10 cellular contexts compared by ENCODE assay signal in the genomic region with DNA sequence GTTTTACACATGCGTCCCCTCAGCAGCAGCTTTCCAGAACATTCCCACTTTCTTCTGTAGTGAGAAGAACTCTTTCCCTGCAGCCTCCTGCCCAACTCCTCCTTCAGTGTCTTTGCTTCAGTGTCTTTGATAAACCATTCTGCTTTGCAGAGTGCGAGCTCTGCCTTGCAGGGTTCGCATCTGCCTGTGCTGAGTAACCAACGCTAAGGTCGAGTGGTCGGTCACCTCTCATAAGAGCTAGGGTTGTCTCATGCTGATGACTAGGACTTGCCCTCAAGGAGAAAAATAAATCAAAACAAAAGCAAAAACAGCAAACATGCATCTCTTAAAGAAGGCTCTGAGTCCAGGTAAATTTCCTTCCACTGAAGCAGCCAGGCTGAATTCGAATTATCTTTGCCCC. TPM values are rescaled to one million over a fixed set of nuclear protein-coding genes. Genes with fewer than 3 reads are reported as not detected.
"Had no signal": no experiment of that assay in that cellular context is flagged by ENCODE, and none has a peak within 500 bp of the region (broad histone marks: within the 10 kb centered on the region; RNA-seq: fewer than 3 reads in every experiment).

No MANE protein-coding gene starts in this region.

- H3K9me3 ChIP-seq: HAP-1 had no signal

- H2AFZ ChIP-seq: GM23248 had no signal

- H3K27ac Mint-ChIP-seq: HFFc6 had no signal

- H3K27ac ChIP-seq: GM23248, HL-60 had no signal

- ATAC-seq: HCT116, K562 had no signal

- H3K4me3 ChIP-seq: GM23248, HAP-1, K562 had no signal

- H3K9ac ChIP-seq: GM23248 had no signal

- H3K4me1 ChIP-seq: HAP-1 had no signal

- DNase-seq: GM23248, GOT3, H7, HFFc6, IMR-90, KG1 had no signal

- H3K36me3 ChIP-seq: HAP-1 had no signal

- FAIRE-seq: K562 had no signal

- H3K4me3 Mint-ChIP-seq: HFFc6 had no signal

RNA-seq across cellular contexts. Expression of a gene that starts 22.7 kb away (rescaled TPM):
- total RNA-seq: GM23248 had no signal
